Comparison of ENCODE assay signal across 8 cellular contexts in the genomic region with DNA sequence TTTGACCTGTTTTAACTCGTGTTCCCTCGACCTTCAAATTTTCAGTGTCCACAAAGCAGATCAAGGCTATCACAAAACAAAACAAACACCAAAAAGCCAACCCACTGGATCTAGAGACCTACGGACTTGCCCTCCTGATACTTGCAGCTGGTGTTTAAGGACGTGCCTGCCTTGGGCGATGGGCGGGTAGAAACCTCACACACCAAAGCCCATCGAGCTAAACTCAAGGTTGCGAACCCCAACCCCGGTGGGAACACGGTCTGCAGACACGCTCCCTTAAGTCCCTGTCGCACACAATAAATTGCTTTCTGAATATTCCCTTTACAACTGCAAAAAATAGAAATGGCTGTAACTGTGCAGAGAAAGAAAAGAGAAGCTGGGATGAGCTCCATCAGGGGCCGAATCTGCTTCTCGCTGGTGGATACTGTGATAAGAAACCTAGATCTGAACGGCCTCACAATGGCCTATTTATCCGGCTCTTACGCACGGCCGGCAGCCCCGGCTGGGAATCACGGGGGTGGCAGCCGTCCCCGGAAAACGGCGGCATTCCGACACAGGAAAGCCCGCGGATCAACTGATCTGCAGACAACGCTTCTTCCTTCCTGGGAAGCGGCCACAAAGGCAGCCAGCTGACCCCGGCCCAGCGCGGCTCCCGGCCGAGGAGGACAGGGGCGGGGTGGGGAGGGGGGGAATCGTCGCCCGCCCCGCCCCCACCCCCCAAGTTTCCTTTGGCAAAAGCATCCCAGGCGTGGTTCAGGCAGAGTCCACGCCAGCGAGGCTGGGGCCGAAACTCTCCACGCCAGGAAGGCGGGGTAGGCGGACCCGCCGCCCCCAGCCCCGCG.
DNase-seq lines count a peak whose midpoint lies in the region; ATAC-seq and TF ChIP-seq lines count a peak whose summit lies in the region.

No MANE protein-coding gene starts in this region.

- DNase-seq in HL-60 (ENCODE audit: low read depth in 1 of 2, low spot score in 1 of 2) (no peak), esophagus squamous epithelium (lab: John Stamatoyannopoulos, UW) (no peak), thoracic aorta (ENCODE audit: low spot score) (no peak), SHP77 (lab: John Stamatoyannopoulos, UW) (no peak)
- DNase-seq in activated T-cell treated with anti-CD3 and anti-CD28 coated beads, Interleukin-2, amount 50 U/mL, for 1 hour: peak; percentile 44

- intact Hi-C loops in esophagus squamous epithelium (cut with DNase I): no loop called here

- H3K4me3 ChIP-seq in HL-60 (replicated peaks; ENCODE audit: insufficient read depth, low read length) (peak overlapping the region; percentile 47), esophagus squamous epithelium (peak overlapping the region; percentile 49 to 72 (median 62)), mononuclear cell (ENCODE audit: low read length) (peak overlapping the region; percentile 42), thoracic aorta (peak overlapping the region; percentile 83)

- H3K4me1 ChIP-seq in esophagus squamous epithelium: peaks cover 6 to 63% (median 12%) of the 10 kb centered on the region in 3 donors
- H3K4me1 ChIP-seq in mononuclear cell (ENCODE audit: insufficient read depth, low read length): peaks cover 63% of the 10 kb centered on the region
- H3K4me1 ChIP-seq in thoracic aorta (ENCODE audit: control insufficient read depth in 1 of 2, low read depth in 2 of 2): peaks cover 11 to 48% of the 10 kb centered on the region in 2 donors

- WGBS in esophagus squamous epithelium, 2 donors: 6 to 17% methylated on average over 12 to 15 of the region's 51 CpGs

- peak; percentile 42 for ATAC-seq in GM18502 (IDR thresholded peaks at IDR 0.05; ENCODE audit: poor library complexity, unreplicated experiment)
- peak; percentile 56 for ATAC-seq in thoracic aorta (ENCODE audit: insufficient number of reproducible peaks, low FRiP score, low read depth)
- ATAC-seq in HG03520 (IDR thresholded peaks at IDR 0.05; ENCODE audit: unreplicated experiment): no peak

- H3K27me3 ChIP-seq in HL-60 (ENCODE audit: insufficient read depth, poor library complexity, severe bottlenecking) (no peaks in the 10 kb centered on the region), esophagus squamous epithelium (no peaks in the 10 kb centered on the region), mononuclear cell (ENCODE audit: insufficient read depth, low read length) (no peaks in the 10 kb centered on the region), thoracic aorta (replicated peaks; ENCODE audit: insufficient read depth) (no peaks in the 10 kb centered on the region)

- H3K36me3 ChIP-seq in esophagus squamous epithelium (no peaks in the 10 kb centered on the region), thoracic aorta (no peaks in the 10 kb centered on the region)

- TF ChIP-seq CTCF in HL-60 (IDR thresholded peaks at IDR 0.05; ENCODE audit: insufficient read depth, low read length): no peak
- TF ChIP-seq CTCF in esophagus squamous epithelium (IDR thresholded peaks at IDR 0.05): no peak
- no peak for TF ChIP-seq CTCF in thoracic aorta (IDR thresholded peaks at IDR 0.05)

- H3K9me3 ChIP-seq in esophagus squamous epithelium: no peaks in the 10 kb centered on the region
- H3K9me3 ChIP-seq in mononuclear cell (ENCODE audit: low read depth, low read length): no peaks in the 10 kb centered on the region
- no peaks in the 10 kb centered on the region for H3K9me3 ChIP-seq in thoracic aorta

- TF ChIP-seq POLR2A in esophagus squamous epithelium (IDR thresholded peaks at IDR 0.05): no peak

- H3K27ac ChIP-seq in HL-60 (replicated peaks) (no peak overlapping the region), esophagus squamous epithelium (peak overlapping the region; percentile 90 to 94 (median 94)), thoracic aorta (peak overlapping the region; percentile 86 to 95)
